In the genomic region with DNA sequence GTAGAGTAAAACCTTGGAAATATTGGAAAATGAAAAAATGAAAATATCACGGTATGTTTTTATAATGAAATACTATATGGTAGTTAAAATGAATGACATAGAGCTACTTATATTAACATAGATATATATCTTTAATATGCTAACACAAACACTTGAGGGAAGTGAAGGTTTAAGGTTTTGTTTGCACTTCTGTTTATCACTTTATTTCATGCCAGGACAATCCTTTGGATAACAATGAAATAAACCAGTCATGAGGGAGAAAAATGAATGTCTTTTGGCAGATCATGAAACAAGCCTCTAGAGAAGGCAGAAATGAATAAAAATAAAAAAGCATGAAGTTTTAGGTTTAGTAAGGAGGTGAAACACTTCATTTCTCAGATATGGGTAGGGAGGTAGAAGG, we compare ENCODE assay signal across 38 cellular contexts.
"Had no signal": no experiment of that assay in that cellular context is flagged by ENCODE, and none has a peak within 500 bp of the region (broad histone marks: within the 10 kb centered on the region; RNA-seq: fewer than 3 reads in every experiment).

No MANE protein-coding gene starts in this region.

- H3K9me3 ChIP-seq: adrenal gland, body of pancreas, breast epithelium, colonic mucosa, esophagus muscularis mucosa, gastrocnemius medialis had no signal

- ATAC-seq: activated CD4-positive, alpha-beta T cell treated with anti-CD3 and anti-CD28 coated beads for 36 hours; activated CD4-positive, CD25-positive, alpha-beta regulatory T cell treated with anti-CD3 and anti-CD28 coated beads, Interleukin-2, amount 50 U/mL, for 24 hours; activated CD8-positive, alpha-beta memory T cell treated with anti-CD3 and anti-CD28 coated beads, Interleukin-2, amount 10 ng/mL, durations not matched to agents 7 days and 5 days; activated CD8-positive, alpha-beta T cell treated with anti-CD3 and anti-CD28 coated beads, Interleukin-2, amount 10 ng/mL, durations not matched to agents 7 days and 5 days; activated naive CD8-positive, alpha-beta T cell treated with anti-CD3 and anti-CD28 coated beads, Interleukin-2, amount 50 U/mL, for 24 hours; body of pancreas; foreskin keratinocyte; gastrocnemius medialis; heart left ventricle; T-helper 17 cell had no signal

- H3K4me1 ChIP-seq: adrenal gland, body of pancreas, breast epithelium, colonic mucosa, esophagus muscularis mucosa, foreskin keratinocyte, gastrocnemius medialis, heart left ventricle had no signal

- H3K27ac ChIP-seq: adrenal gland, body of pancreas, breast epithelium, cardiac muscle cell, colonic mucosa, esophagus muscularis mucosa, foreskin keratinocyte, gastrocnemius medialis, heart left ventricle, WERI-Rb-1 had no signal

- DNase-seq: activated B cell treated with CpG ODN at 0.5 μM for 24 hours; activated CD4-positive, alpha-beta memory T cell treated with anti-CD3 and anti-CD28 coated beads for 36 hours; activated CD4-positive, alpha-beta T cell treated with anti-CD3 and anti-CD28 coated beads for 36 hours; activated CD4-positive, alpha-beta T cell treated with anti-CD3 and anti-CD28 coated beads, Interleukin-2, amount 10 ng/mL, durations not matched to agents 24 days and 14 days; activated CD8-positive, alpha-beta memory T cell treated with anti-CD3 and anti-CD28 coated beads, Interleukin-2, amount 10 ng/mL, durations not matched to agents 7 days and 5 days; activated CD8-positive, alpha-beta memory T cell treated with anti-CD3 and anti-CD28 coated beads, Interleukin-2, amount 50 U/mL, for 4 hours; activated CD8-positive, alpha-beta T cell treated with anti-CD3 and anti-CD28 coated beads, Interleukin-2, amount 10 ng/mL, durations not matched to agents 7 days and 5 days; activated effector memory CD4-positive, alpha-beta T cell treated with anti-CD3 and anti-CD28 coated beads, Interleukin-2, amount 50 U/mL, for 16 hours; activated naive CD4-positive, alpha-beta T cell treated with anti-CD3 and anti-CD28 coated beads for 36 hours; activated naive CD8-positive, alpha-beta T cell treated with anti-CD3 and anti-CD28 coated beads for 36 hours; activated naive CD8-positive, alpha-beta T cell treated with anti-CD3 and anti-CD28 coated beads, Interleukin-2, amount 50 U/mL, for 24 hours; activated T-cell treated with anti-CD3 and anti-CD28 coated beads, Interleukin-2, amount 50 U/mL, for 1 hour; activated T-cell treated with anti-CD3 and anti-CD28 coated beads, Interleukin-2, amount 50 U/mL, for 48 hours; adrenal gland; amygdala; aorta; body of pancreas; central memory CD4-positive, alpha-beta T cell; cerebellar nuclear complex; colonic mucosa; effector CD8-positive, alpha-beta T cell; erythroblast; foreskin keratinocyte; gastrocnemius medialis; glutamatergic neuron; heart left ventricle; T-helper 1 cell; T-helper 17 cell; T1000; WERI-Rb-1 had no signal

- H3K27me3 Mint-ChIP-seq: activated B cell treated with CpG ODN at 0.5 μM for 24 hours; activated CD4-positive, alpha-beta memory T cell treated with anti-CD3 and anti-CD28 coated beads for 36 hours; activated CD4-positive, alpha-beta T cell treated with anti-CD3 and anti-CD28 coated beads for 36 hours; activated CD8-positive, alpha-beta memory T cell treated with anti-CD3 and anti-CD28 coated beads, Interleukin-2, amount 10 ng/mL, durations not matched to agents 7 days and 5 days; activated naive CD4-positive, alpha-beta T cell treated with anti-CD3 and anti-CD28 coated beads, Interleukin-2, amount 50 U/mL, for 24 hours; activated naive CD8-positive, alpha-beta T cell treated with anti-CD3 and anti-CD28 coated beads for 36 hours; activated naive CD8-positive, alpha-beta T cell treated with anti-CD3 and anti-CD28 coated beads, Interleukin-2, amount 50 U/mL, for 24 hours; T-helper 17 cell had no signal

- H3K36me3 ChIP-seq: adrenal gland, breast epithelium, cardiac muscle cell, colonic mucosa, gastrocnemius medialis, WERI-Rb-1 had no signal

- H3K27me3 ChIP-seq: adrenal gland, body of pancreas, breast epithelium, cardiac muscle cell, colonic mucosa, esophagus muscularis mucosa, foreskin keratinocyte, gastrocnemius medialis, heart left ventricle had no signal

- H3K36me3 Mint-ChIP-seq: activated CD4-positive, alpha-beta memory T cell treated with anti-CD3 and anti-CD28 coated beads for 36 hours; activated CD8-positive, alpha-beta memory T cell treated with anti-CD3 and anti-CD28 coated beads, Interleukin-2, amount 10 ng/mL, durations not matched to agents 7 days and 5 days; activated naive CD4-positive, alpha-beta T cell treated with anti-CD3 and anti-CD28 coated beads, Interleukin-2, amount 50 U/mL, for 24 hours; activated naive CD8-positive, alpha-beta T cell treated with anti-CD3 and anti-CD28 coated beads for 36 hours had no signal

- H3K4me3 ChIP-seq: adrenal gland, body of pancreas, breast epithelium, cardiac muscle cell, colonic mucosa, esophagus muscularis mucosa, gastrocnemius medialis, heart left ventricle had no signal

- H3K27ac Mint-ChIP-seq: activated B cell treated with CpG ODN at 0.5 μM for 24 hours; activated CD4-positive, alpha-beta memory T cell treated with anti-CD3 and anti-CD28 coated beads for 36 hours; activated CD4-positive, alpha-beta T cell treated with anti-CD3 and anti-CD28 coated beads for 36 hours; activated CD4-positive, alpha-beta T cell treated with anti-CD3 and anti-CD28 coated beads, Interleukin-2, amount 10 ng/mL, durations not matched to agents 24 days and 14 days; activated CD8-positive, alpha-beta memory T cell treated with anti-CD3 and anti-CD28 coated beads, Interleukin-2, amount 10 ng/mL, durations not matched to agents 7 days and 5 days; activated CD8-positive, alpha-beta T cell treated with anti-CD3 and anti-CD28 coated beads, Interleukin-2, amount 10 ng/mL, durations not matched to agents 7 days and 5 days; activated naive CD4-positive, alpha-beta T cell treated with anti-CD3 and anti-CD28 coated beads for 36 hours; activated naive CD4-positive, alpha-beta T cell treated with anti-CD3 and anti-CD28 coated beads, Interleukin-2, amount 50 U/mL, for 24 hours; activated naive CD8-positive, alpha-beta T cell treated with anti-CD3 and anti-CD28 coated beads for 36 hours; activated naive CD8-positive, alpha-beta T cell treated with anti-CD3 and anti-CD28 coated beads, Interleukin-2, amount 50 U/mL, for 24 hours; activated T-helper 1 cell treated with anti-CD3 and anti-CD28 coated beads, Interleukin-12 subunit alpha, Interleukin-12 subunit beta, Interleukin-2, Interleukin-4 antibody, amounts not matched to agents 30 ng/mL and 10 ng/mL and 1 ng/mL, durations not matched to agents 14 hours and 24 hours and 36 hours; activated T-helper 2 cell treated with anti-CD3 and anti-CD28 coated beads, Interferon-gamma antibody, Interleukin-2, Interleukin-4, amounts not matched to agents 10 μg/mL and 5 μg/mL and 100 μg/mL, durations not matched to agents 14 hours and 24 hours and 36 hours; T-helper 17 cell; T-helper 2 cell treated with Interferon-gamma antibody and Interleukin-4, amounts not matched to agents 5 μg/mL and 100 μg/mL, for 36 hours had no signal

- H3K9me3 Mint-ChIP-seq: activated B cell treated with CpG ODN at 0.5 μM for 24 hours; activated CD4-positive, alpha-beta memory T cell treated with anti-CD3 and anti-CD28 coated beads for 36 hours; activated CD4-positive, alpha-beta T cell treated with anti-CD3 and anti-CD28 coated beads, Interleukin-2, amount 10 ng/mL, durations not matched to agents 24 days and 14 days; activated naive CD4-positive, alpha-beta T cell treated with anti-CD3 and anti-CD28 coated beads for 36 hours; activated naive CD4-positive, alpha-beta T cell treated with anti-CD3 and anti-CD28 coated beads, Interleukin-2, amount 50 U/mL, for 24 hours; activated naive CD8-positive, alpha-beta T cell treated with anti-CD3 and anti-CD28 coated beads, Interleukin-2, amount 50 U/mL, for 24 hours; activated T-helper 1 cell treated with anti-CD3 and anti-CD28 coated beads, Interleukin-12 subunit alpha, Interleukin-12 subunit beta, Interleukin-2, Interleukin-4 antibody, amounts not matched to agents 30 ng/mL and 10 ng/mL and 1 ng/mL, durations not matched to agents 14 hours and 24 hours and 36 hours; activated T-helper 2 cell treated with anti-CD3 and anti-CD28 coated beads, Interferon-gamma antibody, Interleukin-2, Interleukin-4, amounts not matched to agents 10 μg/mL and 5 μg/mL and 100 μg/mL, durations not matched to agents 14 hours and 24 hours and 36 hours; T-helper 2 cell treated with Interferon-gamma antibody and Interleukin-4, amounts not matched to agents 5 μg/mL and 100 μg/mL, for 36 hours had no signal

- H3K4me3 Mint-ChIP-seq: activated B cell treated with CpG ODN at 0.5 μM for 24 hours; activated CD4-positive, alpha-beta memory T cell treated with anti-CD3 and anti-CD28 coated beads for 36 hours; activated CD4-positive, alpha-beta T cell treated with anti-CD3 and anti-CD28 coated beads for 36 hours; activated CD4-positive, alpha-beta T cell treated with anti-CD3 and anti-CD28 coated beads, Interleukin-2, amount 10 ng/mL, durations not matched to agents 24 days and 14 days; activated CD8-positive, alpha-beta memory T cell treated with anti-CD3 and anti-CD28 coated beads, Interleukin-2, amount 10 ng/mL, durations not matched to agents 7 days and 5 days; activated CD8-positive, alpha-beta T cell treated with anti-CD3 and anti-CD28 coated beads, Interleukin-2, amount 10 ng/mL, durations not matched to agents 7 days and 5 days; activated naive CD4-positive, alpha-beta T cell treated with anti-CD3 and anti-CD28 coated beads for 36 hours; activated naive CD4-positive, alpha-beta T cell treated with anti-CD3 and anti-CD28 coated beads, Interleukin-2, amount 50 U/mL, for 24 hours; activated naive CD8-positive, alpha-beta T cell treated with anti-CD3 and anti-CD28 coated beads for 36 hours; activated naive CD8-positive, alpha-beta T cell treated with anti-CD3 and anti-CD28 coated beads, Interleukin-2, amount 50 U/mL, for 24 hours; activated T-helper 1 cell treated with anti-CD3 and anti-CD28 coated beads, Interleukin-12 subunit alpha, Interleukin-12 subunit beta, Interleukin-2, Interleukin-4 antibody, amounts not matched to agents 30 ng/mL and 10 ng/mL and 1 ng/mL, durations not matched to agents 14 hours and 24 hours and 36 hours; T-helper 17 cell; T-helper 2 cell treated with Interferon-gamma antibody and Interleukin-4, amounts not matched to agents 5 μg/mL and 100 μg/mL, for 36 hours had no signal

- H3K4me1 Mint-ChIP-seq: activated CD4-positive, alpha-beta T cell treated with anti-CD3 and anti-CD28 coated beads for 36 hours; activated CD4-positive, alpha-beta T cell treated with anti-CD3 and anti-CD28 coated beads, Interleukin-2, amount 10 ng/mL, durations not matched to agents 24 days and 14 days; activated naive CD4-positive, alpha-beta T cell treated with anti-CD3 and anti-CD28 coated beads, Interleukin-2, amount 50 U/mL, for 24 hours; activated naive CD8-positive, alpha-beta T cell treated with anti-CD3 and anti-CD28 coated beads for 36 hours; activated naive CD8-positive, alpha-beta T cell treated with anti-CD3 and anti-CD28 coated beads, Interleukin-2, amount 50 U/mL, for 24 hours; T-helper 17 cell had no signal
